8 cellular contexts compared by ENCODE assay signal in genomic region chr19:34404109-34404909, GRCh38. TPM values are rescaled to one million over a fixed set of nuclear protein-coding genes. Genes with fewer than 3 reads are reported as not detected.
A peak's percentile ranks its signal among the peaks of the same experiment; 100 is the strongest.
DNase-seq lines count a peak whose midpoint lies in the region; ATAC-seq and TF ChIP-seq lines count a peak whose summit lies in the region.

TSS of gene PDCD2L (plus strand) at chr19:34404399. CDS start at chr19:34404431, 32 bp downstream.

- POLR2A ChIA-PET in PC-3 (lab: Charles Lee; ENCODE audit: unreplicated experiment) = no interaction called here

- H3K36me3 ChIP-seq in PC-3 (ENCODE audit: low read depth, low read length) (peaks cover 9% of the 10 kb centered on the region), muscle layer of duodenum (ENCODE audit: control insufficient read depth in 1 of 2, insufficient read depth in 2 of 2, low read length in 2 of 2) (peaks cover 9 to 25% of the 10 kb centered on the region in 2 donors)

- H3K9me3 ChIP-seq in PC-3 (ENCODE audit: low read length) = no peaks in the 10 kb centered on the region
- H3K9me3 ChIP-seq in muscle layer of duodenum (ENCODE audit: control insufficient read depth in 1 of 2, low read length in 2 of 2) = no peaks in the 10 kb centered on the region

- ATAC-seq in GM21619 (IDR thresholded peaks at IDR 0.05; ENCODE audit: unreplicated experiment) (peak; percentile 85), PC-3 (peak; percentile 88), esophagus mucosa (peak; percentile 88)

- DNase-seq in DMS114 treated with DMSO at 0.1 percent for 48 hours (lab: John Stamatoyannopoulos, UW; ENCODE audit: unreplicated experiment) (peak; percentile 85), PC-3 (peak; percentile 86), activated T-cell treated with anti-CD3 and anti-CD28 coated beads for 48 hours (ENCODE audit: low read depth) (peak; percentile 89)
- DNase-seq in Jurkat, Clone E6-1 (ENCODE audit: low read depth, low spot score) = peak; percentile 87
- DNase-seq in stimulated activated CD8-positive, alpha-beta memory T cell treated with anti-CD3 and anti-CD28 coated beads, Interleukin-7, amount 100 ng/mL, for 24 hours (ENCODE audit: low read depth) = peak; percentile 89

- intact Hi-C loops in PC-3 (cut with micrococcal nuclease) = no loop called here

- peaks cover 41% of the 10 kb centered on the region for H3K79me2 ChIP-seq in PC-3 (ENCODE audit: low read length)

- CTCF ChIA-PET in PC-3 (lab: Charles Lee) = no interaction called here

- TF ChIP-seq CTCF in PC-3 (conservative IDR thresholded peaks at IDR 0.05; ENCODE audit: low read depth, low read length) = no peak

- H3K27ac ChIP-seq in PC-3 (ENCODE audit: low read length) = peak within 1 kb of the TSS; percentile 29
- H3K27ac ChIP-seq in muscle layer of duodenum (ENCODE audit: low read length) = peak within 1 kb of the TSS; percentile 39

- H3K27me3 ChIP-seq in PC-3 (ENCODE audit: low read length) (no peaks in the 10 kb centered on the region), muscle layer of duodenum (ENCODE audit: low read depth, low read length) (no peaks in the 10 kb centered on the region)

- H3K4me2 ChIP-seq in PC-3 (ENCODE audit: low read length) = peak within 1 kb of the TSS; percentile 93

- H4K20me1 ChIP-seq in PC-3 (ENCODE audit: low read length) = 0 out of 2 replicates have a peak, but pooled peaks cover 3% of the 10 kb centered on the region

- TSS peak; percentile 57 for BruUV-seq in PC-3 (replicated peaks; lab: Mats Ljungman, UMichigan)

- H3K9ac ChIP-seq in PC-3 (ENCODE audit: low read length) = peak within 1 kb of the TSS; percentile 89

- no peaks in the 10 kb centered on the region for H3K9me2 ChIP-seq in PC-3 (replicated peaks; ENCODE audit: low read length)

- peak within 1 kb of the TSS; percentile 95 for H3K4me3 ChIP-seq in Jurkat, Clone E6-1 (ENCODE audit: low read length)
- H3K4me3 ChIP-seq in PC-3 (ENCODE audit: low read length) (peak within 1 kb of the TSS; percentile 93), muscle layer of duodenum (ENCODE audit: low read depth in 1 of 2, low read length in 2 of 2) (peak within 1 kb of the TSS; percentile 73 to 96)

- H2AFZ ChIP-seq in PC-3 (ENCODE audit: low read length) = peak within 1 kb of the TSS; percentile 90

- no peaks in the 10 kb centered on the region for H3F3A ChIP-seq in PC-3 (ENCODE audit: low read length, unreplicated experiment)

- H3K4me1 ChIP-seq in PC-3 (ENCODE audit: insufficient read depth, low read length) (no peaks in the 10 kb centered on the region), muscle layer of duodenum (ENCODE audit: control insufficient read depth in 1 of 2, insufficient read depth in 2 of 2, low read length in 2 of 2) (peaks cover 0 to 6% of the 10 kb centered on the region in 2 donors)

RNA-seq across cellular contexts. Expression of gene PDCD2L, which starts in this region (rescaled TPM):
- 50.0 TPM for polyA plus RNA-seq in Jurkat, Clone E6-1 (2012; ENCODE audit: insufficient read depth, insufficient read length)
- 31.5 and 38.4 TPM in 2 replicates for total RNA-seq in PC-3 (2014; rRNA removed)
- 6.7 TPM for total RNA-seq in esophagus mucosa

Comparison
In these comparisons a context has a peak if more than half of its experiments do, and no peak if none do; other contexts are left out.
1. Peak in every context shown above with its lines: DNase-seq, ATAC-seq, H3K4me3 ChIP-seq and H3K27ac ChIP-seq.